In the genomic region with DNA sequence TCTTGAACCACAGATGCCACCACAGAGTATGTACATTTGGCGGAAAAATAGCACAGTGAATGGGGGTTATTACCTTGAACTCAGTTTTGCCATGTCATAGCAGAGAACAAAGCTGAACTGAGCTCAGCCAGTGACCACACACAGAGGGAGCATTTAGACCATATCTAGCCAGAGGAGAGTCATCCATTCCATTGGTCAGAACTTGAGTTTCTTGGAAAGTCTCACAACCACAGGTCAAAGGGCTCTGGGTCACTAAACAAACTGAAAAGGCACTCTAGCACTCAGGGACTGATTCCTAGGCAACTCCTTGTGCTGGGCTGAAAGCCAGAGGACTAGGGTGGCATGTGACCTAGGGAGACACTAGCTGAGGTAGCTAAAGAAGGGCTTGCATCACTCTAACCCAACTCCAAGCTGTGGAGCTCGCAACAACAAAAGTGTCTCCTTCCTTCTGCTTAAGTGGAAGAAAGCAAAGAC, we compare ENCODE assay signal across 25 cellular contexts.
DNase-seq lines count a peak whose midpoint lies in the region; ATAC-seq and TF ChIP-seq lines count a peak whose summit lies in the region.
"Had no signal": no experiment of that assay in that cellular context is flagged by ENCODE, and none has a peak within 500 bp of the region (broad histone marks: within the 10 kb centered on the region; RNA-seq: fewer than 3 reads in every experiment).

No MANE protein-coding gene starts in this region.

- intact Hi-C loops in left lung (cut with DNase I) (no loop called here), upper lobe of right lung (cut with DNase I) (no loop called here)

- peak; percentile 37 for DNase-seq in DMS53 (lab: John Stamatoyannopoulos, UW)
- DNase-seq in DMS53 treated with DMSO at 0.1 percent for 48 hours (lab: John Stamatoyannopoulos, UW; ENCODE audit: unreplicated experiment), result no peak
- DNase-seq in choroid plexus epithelial cell (ENCODE audit: low read depth), result peak; percentile 32
- peak in 1 of 2 donors; percentile 56 for DNase-seq in left lung
- DNase-seq in upper lobe of right lung, result no peak
- no peak for DNase-seq in MG63
- no peak for DNase-seq in ACHN
- DNase-seq: activated CD4-positive, alpha-beta memory T cell treated with anti-CD3 and anti-CD28 coated beads for 36 hours; activated naive CD4-positive, alpha-beta T cell treated with Interleukin-2 at 50 U/mL for 16 hours; activated T-cell treated with anti-CD3 and anti-CD28 coated beads, Interleukin-2, amount 50 U/mL, for 1 hour; effector memory CD8-positive, alpha-beta T cell; GDM1; H7; hippocampal formation; KG1; natural killer cell; NCI-H1092; NCI-H526; Right ventricle myocardium superior; stimulated activated naive CD8-positive, alpha-beta T cell treated with anti-CD3 and anti-CD28 coated beads, Interleukin-15, Interleukin-2, amounts not matched to agents 100 U/mL and 50 U/mL, for 24 hours; T-helper 17 cell had no signal

- H3K9me3 ChIP-seq in left lung (no peaks in the 10 kb centered on the region), upper lobe of right lung (no peaks in the 10 kb centered on the region), MG63 (no peaks in the 10 kb centered on the region)
- H3K9me3 ChIP-seq: upper lobe of left lung had no signal

- ATAC-seq in left lung, result peak; percentile 87
- ATAC-seq in upper lobe of right lung, result peak; percentile 81
- ATAC-seq in HG02852 (IDR thresholded peaks at IDR 0.05; ENCODE audit: unreplicated experiment), result no peak
- ATAC-seq: effector memory CD8-positive, alpha-beta T cell; natural killer cell; stimulated activated naive CD8-positive, alpha-beta T cell treated with anti-CD3 and anti-CD28 coated beads, Interleukin-15, Interleukin-2, amounts not matched to agents 100 U/mL and 50 U/mL, for 24 hours; T-helper 17 cell had no signal

- H3K27me3 ChIP-seq in left lung, result no peaks in the 10 kb centered on the region
- no peaks in the 10 kb centered on the region for H3K27me3 ChIP-seq in upper lobe of right lung
- H3K27me3 ChIP-seq in MG63, result no peaks in the 10 kb centered on the region
- H3K27me3 ChIP-seq: upper lobe of left lung had no signal

- H3K4me3 ChIP-seq in choroid plexus epithelial cell (ENCODE audit: low read depth, low read length) (no peak overlapping the region), left lung (no peak overlapping the region), upper lobe of right lung (no peak overlapping the region), MG63 (no peak overlapping the region)
- H3K4me3 ChIP-seq: upper lobe of left lung had no signal

- in situ Hi-C loops in ACHN (cut with HindIII; ENCODE audit: low pct_ligation_motif_present, low pct_unique_long_range_greater_than_20kb, low sequenced_read_pairs), result no loop called here

- H3K36me3 ChIP-seq in left lung (no peaks in the 10 kb centered on the region), upper lobe of right lung (no peaks in the 10 kb centered on the region), MG63 (no peaks in the 10 kb centered on the region)
- H3K36me3 ChIP-seq: upper lobe of left lung had no signal

- no peak overlapping the region for H3K27ac ChIP-seq in left lung
- H3K27ac ChIP-seq in upper lobe of right lung, result no peak overlapping the region
- H3K27ac ChIP-seq: 22Rv1, HL-60, upper lobe of left lung had no signal

- TF ChIP-seq CTCF in choroid plexus epithelial cell (conservative IDR thresholded peaks at IDR 0.05; ENCODE audit: low read depth, low read length) (no peak), left lung (IDR thresholded peaks at IDR 0.05) (no peak), upper lobe of right lung (IDR thresholded peaks at IDR 0.05) (no peak)

- no peaks in the 10 kb centered on the region for H3K4me1 ChIP-seq in left lung
- no peaks in the 10 kb centered on the region for H3K4me1 ChIP-seq in upper lobe of right lung
- H3K4me1 ChIP-seq: upper lobe of left lung had no signal

Comparison
In these comparisons a context has a peak if more than half of its experiments do, and no peak if none do; other contexts are left out.
1. DNase-seq: peak in DMS53 (single experiment) and choroid plexus epithelial cell (single experiment); none in DMS53 treated with DMSO at 0.1 percent for 48 hours (single experiment), upper lobe of right lung (single experiment), MG63 (single experiment) and ACHN (single experiment).